In the genomic region with DNA sequence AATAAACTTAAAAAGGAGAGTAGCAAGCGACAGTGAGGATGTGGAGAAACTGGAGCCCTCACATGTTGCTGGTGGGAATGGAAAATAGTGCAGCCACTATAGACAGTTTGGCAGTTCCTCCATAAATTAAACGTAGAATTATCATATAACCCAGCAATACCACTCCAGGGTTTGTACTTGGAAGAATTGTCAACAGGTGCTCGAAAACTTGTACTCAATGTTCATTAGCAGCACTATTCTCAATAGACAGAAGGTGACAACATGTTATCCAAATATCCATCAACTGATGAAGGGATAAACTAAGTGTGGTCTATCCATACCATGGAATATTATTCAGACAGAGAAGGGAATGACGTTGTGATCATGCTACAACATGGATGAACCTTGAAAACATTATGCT, we compare ENCODE assay signal across 28 cellular contexts.
"Had no signal": no experiment of that assay in that cellular context is flagged by ENCODE, and none has a peak within 500 bp of the region (broad histone marks: within the 10 kb centered on the region; RNA-seq: fewer than 3 reads in every experiment).

No MANE protein-coding gene starts in this region.

- H3K4me3 ChIP-seq: colonic mucosa, coronary artery, dorsolateral prefrontal cortex, esophagus muscularis mucosa, esophagus squamous epithelium, gastrocnemius medialis, gastroesophageal sphincter, heart left ventricle, heart right ventricle had no signal

- DNase-seq: colonic mucosa; cortex of kidney; dermis blood vessel endothelial cell; dorsolateral prefrontal cortex; effector CD4-positive, alpha-beta T cell; effector memory CD4-positive, alpha-beta T cell; effector memory CD8-positive, alpha-beta T cell; endodermal cell; erythroblast; esophagus squamous epithelium; foreskin fibroblast; foreskin keratinocyte; foreskin melanocyte; gastrocnemius medialis; glutamatergic neuron; head of caudate nucleus; heart left ventricle; heart right ventricle had no signal

- ATAC-seq: effector memory CD8-positive, alpha-beta T cell; esophagus mucosa; foreskin keratinocyte; gastrocnemius medialis; gastroesophageal sphincter; heart left ventricle; heart right ventricle had no signal

- H3K4me3 Mint-ChIP-seq: dendritic cell treated with granulocyte-macrophage colony-stimulating factor and Interleukin-4, amounts not matched to agents 40 ng/mL and 50 ng/mL, for 4 days; effector memory CD8-positive, alpha-beta T cell; endodermal cell had no signal

- H3K36me3 ChIP-seq: colonic mucosa, gastrocnemius medialis had no signal

- H3K4me1 ChIP-seq: colonic mucosa, esophagus muscularis mucosa, esophagus squamous epithelium, foreskin keratinocyte, gastroesophageal sphincter, heart right ventricle had no signal

- H3K9me3 ChIP-seq: colonic mucosa, esophagus muscularis mucosa, esophagus squamous epithelium, gastrocnemius medialis, gastroesophageal sphincter, heart left ventricle, heart right ventricle had no signal

- H3K27ac Mint-ChIP-seq: dendritic cell treated with granulocyte-macrophage colony-stimulating factor and Interleukin-4, amounts not matched to agents 40 ng/mL and 50 ng/mL, for 4 days; effector memory CD8-positive, alpha-beta T cell; endodermal cell had no signal

- H3K27me3 Mint-ChIP-seq: dendritic cell treated with granulocyte-macrophage colony-stimulating factor and Interleukin-4, amounts not matched to agents 40 ng/mL and 50 ng/mL, for 4 days; effector memory CD8-positive, alpha-beta T cell had no signal

- H3K9me3 Mint-ChIP-seq: dendritic cell treated with granulocyte-macrophage colony-stimulating factor and Interleukin-4, amounts not matched to agents 40 ng/mL and 50 ng/mL, for 4 days; effector memory CD8-positive, alpha-beta T cell; endodermal cell had no signal

- FAIRE-seq: colon, endometrium, endothelial cell of umbilical vein, frontal cortex had no signal

- H3K27ac ChIP-seq: colonic mucosa, coronary artery, dorsolateral prefrontal cortex, epithelial cell of prostate, esophagus muscularis mucosa, esophagus squamous epithelium, foreskin keratinocyte, gastrocnemius medialis, gastroesophageal sphincter, heart left ventricle, heart right ventricle had no signal
